In the genomic region with DNA sequence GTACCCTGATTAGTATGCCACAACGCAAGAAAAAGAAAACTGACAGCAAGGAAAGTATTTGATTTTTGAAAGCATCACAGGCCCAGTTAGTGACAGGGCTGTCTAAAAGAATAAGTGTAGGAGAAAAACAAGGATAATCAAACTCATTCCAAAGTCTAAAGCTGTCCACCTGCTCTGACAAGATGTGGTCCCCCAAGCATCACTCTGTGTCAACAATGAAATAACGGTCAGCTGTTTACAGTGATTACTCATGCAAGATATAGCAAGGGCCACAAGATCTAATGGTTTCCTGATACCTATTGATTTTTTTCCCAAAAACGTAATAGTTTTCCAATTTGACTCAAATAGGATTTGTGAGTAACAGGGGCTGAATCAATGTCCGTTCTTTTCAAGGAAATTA, we compare ENCODE assay signal across 11 cellular contexts. TPM values are rescaled to one million over a fixed set of nuclear protein-coding genes. Genes with fewer than 3 reads are reported as not detected.
"Had no signal": no experiment of that assay in that cellular context is flagged by ENCODE, and none has a peak within 500 bp of the region (broad histone marks: within the 10 kb centered on the region; RNA-seq: fewer than 3 reads in every experiment).

No MANE protein-coding gene starts in this region.

RNA-seq across cellular contexts. Expression of a gene that starts 46.5 kb away (rescaled TPM):
- total RNA-seq: activated T-cell treated with anti-CD3 and anti-CD28 coated beads, Interleukin-2, amount 50 U/mL, for 4 hours; activated T-helper 17 cell treated with anti-CD3 and anti-CD28 coated beads, Interleukin-2, amount 50 U/mL, for 72 hours; cardiac septum; endodermal cell; fibroblast of lung; fibroblast of villous mesenchyme; gastroesophageal sphincter; glomerular endothelial cell; T-helper 2 cell treated with Interferon-gamma antibody and Interleukin-4, amounts not matched to agents 100 ng/mL and 5 ng/mL, for 36 hours; WTC11 had no signal
- polyA plus RNA-seq: adipose tissue, fibroblast of lung had no signal
